Comparison of ENCODE assay signal across 12 cellular contexts in genomic region chr11:68353118-68353517, GRCh38. TPM values are rescaled to one million over a fixed set of nuclear protein-coding genes. Genes with fewer than 3 reads are reported as not detected.
DNase-seq lines count a peak whose midpoint lies in the region; ATAC-seq and TF ChIP-seq lines count a peak whose summit lies in the region.
"Had no signal": no experiment of that assay in that cellular context is flagged by ENCODE, and none has a peak within 500 bp of the region (broad histone marks: within the 10 kb centered on the region; RNA-seq: fewer than 3 reads in every experiment).

No MANE protein-coding gene starts in this region.

- no peaks in the 10 kb centered on the region for H3K9me3 ChIP-seq in HCT116 (ENCODE audit: control insufficient read depth in 1 of 2, insufficient read depth in 1 of 2, low read depth in 1 of 2, low read length in 2 of 2)
- no peaks in the 10 kb centered on the region for H3K9me3 ChIP-seq in mucosa of rectum (ENCODE audit: control insufficient read depth in 2 of 2, low read length in 2 of 2)
- no peaks in the 10 kb centered on the region for H3K9me3 ChIP-seq in thoracic aorta

- H2AFZ ChIP-seq in HCT116 (ENCODE audit: low read depth, low read length, poor library complexity, severe bottlenecking): no peak overlapping the region

- no peak for TF ChIP-seq RAD21 in HCT116 (IDR thresholded peaks at IDR 0.05; ENCODE audit: low read depth)

- POLR2A ChIA-PET in HCT116 (lab: Charles Lee): no interaction called here

- H3K4me3 ChIP-seq in HCT116 (replicated peaks in 1 of 2; ENCODE audit: low read depth in 1 of 2, low read length in 2 of 2) (no peak overlapping the region), mucosa of rectum (ENCODE audit: low read length in 2 of 2) (no peak overlapping the region), thoracic aorta (peak overlapping the region; percentile 35)
- H3K4me3 ChIP-seq: SK-N-MC had no signal

- TF ChIP-seq POLR2A in HCT116 (IDR thresholded peaks at IDR 0.05; ENCODE audit: borderline replicate concordance, extremely low read depth, insufficient read depth, insufficient read length): no peak

- DNase-seq in HCT116 (ENCODE audit: low read depth, low spot score) (no peak), astrocyte of the hippocampus (ENCODE audit: low read depth, low spot score) (peak; percentile 22), thoracic aorta (ENCODE audit: low spot score) (no peak), NCI-H345 (lab: John Stamatoyannopoulos, UW) (no peak), T-helper 1 cell (no peak)
- no peak for DNase-seq in activated CD4-positive, alpha-beta T cell treated with anti-CD3 and anti-CD28 coated beads for 48 hours
- DNase-seq: activated CD8-positive, alpha-beta memory T cell treated with anti-CD3 and anti-CD28 coated beads, Interleukin-2, amount 10 ng/mL, durations not matched to agents 7 days and 5 days; head of caudate nucleus; NK-92 treated with Interleukin-12 subunit alpha and Interleukin-12 subunit beta, amount 100 ng/mL, for 24 hours; small intestine had no signal

- CTCF ChIA-PET in HCT116 (lab: Charles Lee): no interaction called here

- TF ChIP-seq CTCF in HCT116 (IDR thresholded peaks at IDR 0.05 in 2 of 3, conservative IDR thresholded peaks at IDR 0.05 in 1 of 3; ENCODE audit: borderline replicate concordance in 1 of 3, insufficient read depth in 1 of 3, low read depth in 2 of 3, low read length in 2 of 3) (no peak), thoracic aorta (IDR thresholded peaks at IDR 0.05) (no peak)

- no peaks in the 10 kb centered on the region for H3K9me2 ChIP-seq in HCT116 (ENCODE audit: insufficient read depth)

- H3K36me3 ChIP-seq in HCT116 (ENCODE audit: control insufficient read depth in 1 of 2, insufficient read depth in 2 of 2, low read length in 2 of 2) (peaks cover 2% of the 10 kb centered on the region in 2 experiments; a peak in 1 of 4 replicates), mucosa of rectum (ENCODE audit: control insufficient read depth in 2 of 2, insufficient read depth in 2 of 2, low read length in 2 of 2) (peaks cover 9 to 11% of the 10 kb centered on the region in 2 donors), thoracic aorta (no peaks in the 10 kb centered on the region)

- RAD21 ChIA-PET in HCT116 (lab: Charles Lee; ENCODE audit: low non-redundant PET in 1 of 2, low total read pairs in 2 of 2, uncharacterized antibody in 2 of 2, unreplicated experiment in 2 of 2): no interaction called here

- H3K27ac ChIP-seq in HCT116 (ENCODE audit: low read depth, low read length): peak overlapping the region; percentile 96
- H3K27ac ChIP-seq in mucosa of rectum (ENCODE audit: low read depth in 2 of 2, low read length in 2 of 2): peak overlapping the region; percentile 66 to 68
- H3K27ac ChIP-seq in thoracic aorta: peak overlapping the region; percentile 88 to 97
- H3K27ac ChIP-seq: SK-N-MC had no signal

- H3K79me2 ChIP-seq in HCT116 (ENCODE audit: insufficient read depth, low read length): peaks cover 10% of the 10 kb centered on the region; the same call in 1 of the 2 replicates

- BruUV-seq in HCT116 (replicated peaks; lab: Mats Ljungman, UMichigan): no TSS peak

- peak overlapping the region; percentile 82 for H3K4me2 ChIP-seq in HCT116 (ENCODE audit: low read length)

- H3K9ac ChIP-seq in HCT116 (ENCODE audit: low read length) (peak overlapping the region; percentile 70; the same call in 1 of the 2 replicates), mucosa of rectum (ENCODE audit: low read depth in 1 of 2, low read length in 2 of 2) (no peak overlapping the region)

- no peaks in the 10 kb centered on the region for H4K20me1 ChIP-seq in HCT116 (ENCODE audit: insufficient read depth)

- ATAC-seq in HCT116 (no peak), thoracic aorta (ENCODE audit: insufficient number of reproducible peaks, low FRiP score, low read depth) (no peak)
- ATAC-seq: activated CD8-positive, alpha-beta memory T cell treated with anti-CD3 and anti-CD28 coated beads, Interleukin-2, amount 10 ng/mL, durations not matched to agents 7 days and 5 days had no signal

- peaks cover 35 to 45% of the 10 kb centered on the region in 2 experiments for H3K4me1 ChIP-seq in HCT116 (ENCODE audit: control insufficient read depth in 1 of 2, insufficient read depth in 2 of 2, low read length in 2 of 2)
- peaks cover 8 to 17% of the 10 kb centered on the region in 2 donors for H3K4me1 ChIP-seq in mucosa of rectum (ENCODE audit: control insufficient read depth in 2 of 2, insufficient read depth in 2 of 2, low read length in 2 of 2)
- peaks cover 50 to 85% of the 10 kb centered on the region in 2 donors for H3K4me1 ChIP-seq in thoracic aorta (ENCODE audit: control insufficient read depth in 1 of 2, low read depth in 2 of 2)

- intact Hi-C loops in HCT116 (cut with micrococcal nuclease): no loop called here

- H3K27me3 ChIP-seq in HCT116 (ENCODE audit: insufficient read depth, low read length) (no peaks in the 10 kb centered on the region), mucosa of rectum (ENCODE audit: control insufficient read depth in 2 of 2, insufficient read depth in 2 of 2, low read length in 2 of 2) (no peaks in the 10 kb centered on the region), thoracic aorta (replicated peaks; ENCODE audit: insufficient read depth) (no peaks in the 10 kb centered on the region)

TF ChIP-seq in HCT116, 20 proteins besides CTCF, POLR2A, EP300 and RAD21:
- TF ChIP-seq SIN3A (IDR thresholded peaks at IDR 0.05; ENCODE audit: low read depth) (no peak), EZH2 (IDR thresholded peaks at IDR 0.05) (no peak), ZNF274 (IDR thresholded peaks at IDR 0.05; ENCODE audit: low read depth, low read length) (no peak)

RNA-seq across cellular contexts. Expression of gene LRP5, which starts 40.7 kb away (rescaled TPM):
- 55.2 TPM for total RNA-seq in HCT116 (2021; ENCODE audit: unreplicated experiment)
- 58.9 and 66.2 TPM in 2 replicates for polyA plus RNA-seq in HCT116 (2012)
- total RNA-seq in thoracic aorta: 10 to 100 TPM; 67.2 to 99.1 TPM
